In the genomic region with DNA sequence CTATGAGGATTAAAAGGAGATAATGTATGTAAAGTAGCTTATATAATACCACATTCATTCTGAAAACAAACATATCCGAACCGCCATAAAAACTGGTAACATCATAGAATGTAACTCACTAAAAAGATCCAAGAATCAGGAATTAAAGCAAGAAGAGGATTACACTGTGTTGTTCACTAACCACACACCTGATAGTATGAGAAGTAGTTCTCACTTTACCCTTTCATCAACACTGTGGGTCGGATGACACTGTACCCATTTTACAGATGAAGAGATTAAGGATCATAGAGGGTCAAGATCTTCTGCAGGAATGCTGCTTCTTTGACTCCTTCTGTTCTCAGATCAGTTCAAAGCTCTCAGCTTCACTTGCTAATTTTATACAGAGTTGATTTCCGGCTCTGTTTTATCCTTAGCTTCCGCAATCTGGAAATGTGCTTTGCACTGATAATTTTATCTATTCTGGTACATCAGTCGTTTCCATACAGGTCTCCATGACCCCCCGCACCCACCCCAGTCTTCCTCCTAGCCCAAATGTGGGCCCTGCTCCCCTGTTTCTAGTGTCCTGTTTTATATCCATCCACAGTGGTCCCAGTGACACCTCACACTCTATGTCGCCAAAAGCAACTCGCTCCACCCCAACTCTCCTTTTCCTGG, we compare ENCODE assay signal across 21 cellular contexts.
DNase-seq lines count a peak whose midpoint lies in the region; ATAC-seq, FAIRE-seq and TF ChIP-seq lines count a peak whose summit lies in the region.
"Had no signal": no experiment of that assay in that cellular context is flagged by ENCODE, and none has a peak within 500 bp of the region (broad histone marks: within the 10 kb centered on the region; RNA-seq: fewer than 3 reads in every experiment).

No MANE protein-coding gene starts in this region.

- POLR2A ChIA-PET in activated naive CD8-positive, alpha-beta T cell treated with anti-CD3 and anti-CD28 coated beads, Interleukin-2, amount 10 ng/mL, durations not matched to agents 7 days and 5 days (lab: Charles Lee), result no interaction called here
- POLR2A ChIA-PET in K562 (lab: Yijun Ruan, JAX), result interaction anchor here (1.1 to 2.9 kb wide), 2 partner anchors 11 to 13 kb away, joined by 3 to 9 read pairs; no protein-coding TSS in a partner anchor

- no TSS peak for BruUV-seq in K562 (replicated peaks; lab: Mats Ljungman, UMichigan)

- no peak for DNase-seq in activated naive CD8-positive, alpha-beta T cell treated with anti-CD3 and anti-CD28 coated beads, Interleukin-2, amount 10 ng/mL, durations not matched to agents 7 days and 5 days
- no peak for DNase-seq in activated naive CD8-positive, alpha-beta T cell treated with anti-CD3 and anti-CD28 coated beads, Interleukin-2, amount 50 U/mL, for 24 hours
- DNase-seq in OCI-M1 (lab: John Stamatoyannopoulos, UW), result peak; percentile 51
- DNase-seq in K562 (ENCODE audit: extremely low read depth in 1 of 4, low spot score in 3 of 4), result no peak
- DNase-seq in Ammon's horn (ENCODE audit: low spot score), result no peak
- DNase-seq in T-helper 17 cell, result no peak
- DNase-seq: ACHN; CD8-positive, alpha-beta T cell; COR-L47; DMS153; DMS79 treated with DMSO at 0.1 percent for 48 hours; EL had no signal

- H3K9me3 ChIP-seq in K562 (replicated peaks; ENCODE audit: control insufficient read depth, insufficient read depth, low read depth, low read length) (no peaks in the 10 kb centered on the region), T-helper 17 cell (ENCODE audit: control insufficient read depth, low read length, poor library complexity, severe bottlenecking) (no peaks in the 10 kb centered on the region)
- H3K9me3 ChIP-seq: HAP-1 had no signal

- H3K4me3 ChIP-seq in K562, result no peak overlapping the region
- H3K4me3 ChIP-seq: HAP-1 had no signal

- TF ChIP-seq RAD21 in K562 (CRISPR knock-in tag; conservative IDR thresholded peaks at IDR 0.05 in 1 of 2, IDR thresholded peaks at IDR 0.05 in 1 of 2), result no peak

- H3K27ac Mint-ChIP-seq in activated naive CD8-positive, alpha-beta T cell treated with anti-CD3 and anti-CD28 coated beads, Interleukin-2, amount 10 ng/mL, durations not matched to agents 7 days and 5 days, result peak overlapping the region; percentile 17
- no peak overlapping the region for H3K27ac Mint-ChIP-seq in activated naive CD8-positive, alpha-beta T cell treated with anti-CD3 and anti-CD28 coated beads, Interleukin-2, amount 50 U/mL, for 24 hours
- H3K27ac Mint-ChIP-seq in T-helper 17 cell, result no peak overlapping the region
- H3K27ac Mint-ChIP-seq: B cell; CD14-positive monocyte; CD8-positive, alpha-beta T cell had no signal

- H3K36me3 ChIP-seq in K562 (ENCODE audit: control insufficient read depth, insufficient read depth, low read length), result no peaks in the 10 kb centered on the region
- H3K36me3 ChIP-seq: HAP-1 had no signal

- H3K9me3 Mint-ChIP-seq in activated naive CD8-positive, alpha-beta T cell treated with anti-CD3 and anti-CD28 coated beads, Interleukin-2, amount 10 ng/mL, durations not matched to agents 7 days and 5 days, result peaks cover 1% of the 10 kb centered on the region
- H3K9me3 Mint-ChIP-seq in activated naive CD8-positive, alpha-beta T cell treated with anti-CD3 and anti-CD28 coated beads, Interleukin-2, amount 50 U/mL, for 24 hours, result no peaks in the 10 kb centered on the region
- H3K9me3 Mint-ChIP-seq: CD14-positive monocyte; CD8-positive, alpha-beta T cell had no signal

- H3K9ac ChIP-seq in K562 (ENCODE audit: insufficient read depth in 1 of 2, low read depth in 2 of 2, low read length in 2 of 2), result no peak overlapping the region

- in situ Hi-C loops in K562 (cut with MboI), result no loop called here

- peaks cover 11 to 22% of the 10 kb centered on the region in 2 experiments; a peak in 4 of 5 replicates for H3K27me3 ChIP-seq in K562 (ENCODE audit: control insufficient read depth in 2 of 2, insufficient read depth in 2 of 2, low read length in 2 of 2)

- H3K27ac ChIP-seq in K562 (ENCODE audit: extremely low read depth, low read depth, low read length), result no peak overlapping the region

- no peak overlapping the region for H2AFZ ChIP-seq in K562 (ENCODE audit: low read depth, low read length)

- no peaks in the 10 kb centered on the region for H4K20me1 ChIP-seq in K562 (replicated peaks; ENCODE audit: control insufficient read depth, insufficient read depth, low read length)

- H3K4me2 ChIP-seq in K562 (ENCODE audit: insufficient read depth, low read length), result no peak overlapping the region

- no peaks in the 10 kb centered on the region for H3K79me2 ChIP-seq in K562 (ENCODE audit: control insufficient read depth, insufficient read depth, low read length)

- ATAC-seq in activated naive CD8-positive, alpha-beta T cell treated with anti-CD3 and anti-CD28 coated beads, Interleukin-2, amount 10 ng/mL, durations not matched to agents 7 days and 5 days (ENCODE audit: low read depth), result no peak
- no peak for ATAC-seq in activated naive CD8-positive, alpha-beta T cell treated with anti-CD3 and anti-CD28 coated beads, Interleukin-2, amount 50 U/mL, for 24 hours
- ATAC-seq in K562 (no peak), T-helper 17 cell (no peak), GM18858 (IDR thresholded peaks at IDR 0.05; ENCODE audit: unreplicated experiment) (no peak)
- ATAC-seq: CD8-positive, alpha-beta T cell had no signal

- H3K36me3 Mint-ChIP-seq in activated naive CD8-positive, alpha-beta T cell treated with anti-CD3 and anti-CD28 coated beads, Interleukin-2, amount 10 ng/mL, durations not matched to agents 7 days and 5 days, result no peaks in the 10 kb centered on the region
- H3K36me3 Mint-ChIP-seq in activated naive CD8-positive, alpha-beta T cell treated with anti-CD3 and anti-CD28 coated beads, Interleukin-2, amount 50 U/mL, for 24 hours (ENCODE audit: low read depth), result no peaks in the 10 kb centered on the region
- H3K36me3 Mint-ChIP-seq in T-helper 17 cell (ENCODE audit: low read depth), result no peaks in the 10 kb centered on the region
- H3K36me3 Mint-ChIP-seq: CD14-positive monocyte; CD8-positive, alpha-beta T cell; IgD-negative memory B cell had no signal

- H3K27me3 Mint-ChIP-seq in activated naive CD8-positive, alpha-beta T cell treated with anti-CD3 and anti-CD28 coated beads, Interleukin-2, amount 10 ng/mL, durations not matched to agents 7 days and 5 days, result peaks cover 8% of the 10 kb centered on the region
- peaks cover 6% of the 10 kb centered on the region for H3K27me3 Mint-ChIP-seq in activated naive CD8-positive, alpha-beta T cell treated with anti-CD3 and anti-CD28 coated beads, Interleukin-2, amount 50 U/mL, for 24 hours
- H3K27me3 Mint-ChIP-seq in T-helper 17 cell, result peaks cover 13% of the 10 kb centered on the region

- H3K4me1 ChIP-seq in K562 (replicated peaks in 1 of 2; ENCODE audit: control insufficient read depth in 2 of 2, insufficient read depth in 2 of 2, low read length in 2 of 2), result peaks cover 4 to 21% of the 10 kb centered on the region in 2 experiments; a peak in 3 of 5 replicates
- H3K4me1 ChIP-seq: HAP-1 had no signal

- intact Hi-C loops in K562 (cut with micrococcal nuclease), result no loop called here

- CTCF ChIA-PET in K562 (lab: Yijun Ruan, JAX; ENCODE audit: low intra/inter-chr PET ratio), result interaction anchor here (0.6 kb wide), 1 partner anchor 17 kb away, joined by 3 read pairs; no protein-coding TSS in a partner anchor

- H3K4me3 Mint-ChIP-seq in activated naive CD8-positive, alpha-beta T cell treated with anti-CD3 and anti-CD28 coated beads, Interleukin-2, amount 10 ng/mL, durations not matched to agents 7 days and 5 days, result no peak overlapping the region
- H3K4me3 Mint-ChIP-seq in activated naive CD8-positive, alpha-beta T cell treated with anti-CD3 and anti-CD28 coated beads, Interleukin-2, amount 50 U/mL, for 24 hours, result no peak overlapping the region
- H3K4me3 Mint-ChIP-seq in T-helper 17 cell, result no peak overlapping the region
- H3K4me3 Mint-ChIP-seq: B cell; CD14-positive monocyte; CD8-positive, alpha-beta T cell; IgD-negative memory B cell had no signal

- no peaks in the 10 kb centered on the region for H3K9me1 ChIP-seq in K562 (ENCODE audit: control insufficient read depth, insufficient read depth, low read length)

- no peak for TF ChIP-seq CTCF in K562 (IDR thresholded peaks at IDR 0.05 in 2 of 3, conservative IDR thresholded peaks at IDR 0.05 in 1 of 3; ENCODE audit: insufficient read depth in 2 of 3, low read depth in 1 of 3, low read length in 3 of 3)

- peaks cover 43% of the 10 kb centered on the region for H3K4me1 Mint-ChIP-seq in activated naive CD8-positive, alpha-beta T cell treated with anti-CD3 and anti-CD28 coated beads, Interleukin-2, amount 10 ng/mL, durations not matched to agents 7 days and 5 days
- peaks cover 31% of the 10 kb centered on the region for H3K4me1 Mint-ChIP-seq in activated naive CD8-positive, alpha-beta T cell treated with anti-CD3 and anti-CD28 coated beads, Interleukin-2, amount 50 U/mL, for 24 hours
- H3K4me1 Mint-ChIP-seq in T-helper 17 cell, result peaks cover 25% of the 10 kb centered on the region

- TF ChIP-seq EP300 in K562 (IDR thresholded peaks at IDR 0.05; ENCODE audit: low read length), result 0 out of 2 replicates have a peak, but pooled peaks have one; percentile 16

- no peak for FAIRE-seq in K562 (lab: Jason Lieb, UNC)
- FAIRE-seq: D721Med, G401.6, GM12892, H1 had no signal

- 17% methylated on average over 9 of the region's 9 CpGs for WGBS in K562 (ENCODE audit: insufficient coverage, low coverage, missing lambda C conversion rate)

- no peak for TF ChIP-seq POLR2A in K562 (conservative IDR thresholded peaks at IDR 0.05)

TF ChIP-seq in K562, 482 proteins besides CTCF, POLR2A, EP300 and RAD21 (continues in another document):
- TF ChIP-seq POLR2AphosphoS2 (IDR thresholded peaks at IDR 0.05; ENCODE audit: low read length) (no peak), POLR2H (tag; IDR thresholded peaks at IDR 0.05; ENCODE audit: low read depth) (no peak), TAL1 (IDR thresholded peaks at IDR 0.05) (peak; percentile 53; the same call in 1 of the 2 replicates), PHF21A (IDR thresholded peaks at IDR 0.05; ENCODE audit: borderline replicate concordance, low read depth) (no peak), TCF7L2 (IDR thresholded peaks at IDR 0.05; ENCODE audit: low read depth, low read length) (no peak), CHCHD3 (CRISPR knock-in tag; IDR thresholded peaks at IDR 0.05) (no peak), ZNF140 (CRISPR knock-in tag; IDR thresholded peaks at IDR 0.05) (no peak)
